In genomic region chr7:92841192-92841591, GRCh38 we compare ENCODE assay signal across 15 cellular contexts.
"Had no signal": no experiment of that assay in that cellular context is flagged by ENCODE, and none has a peak within 500 bp of the region (broad histone marks: within the 10 kb centered on the region; RNA-seq: fewer than 3 reads in every experiment).

No MANE protein-coding gene starts in this region.

- H2AFZ ChIP-seq: hepatocyte had no signal

- H3K4me2 ChIP-seq: hepatocyte had no signal

- H3K27ac ChIP-seq: ascending aorta, epithelial cell of prostate, gastroesophageal sphincter, hepatocyte, right atrium auricular region, tibial nerve had no signal

- H3K27me3 ChIP-seq: ascending aorta, gastroesophageal sphincter, hepatocyte, right atrium auricular region, tibial nerve had no signal

- ATAC-seq: activated CD4-positive, CD25-positive, alpha-beta regulatory T cell treated with anti-CD3 and anti-CD28 coated beads, Interleukin-2, amount 50 U/mL, for 24 hours; effector memory CD8-positive, alpha-beta T cell; gastroesophageal sphincter had no signal

- H3K9me3 ChIP-seq: ascending aorta, gastroesophageal sphincter, right atrium auricular region, tibial nerve had no signal

- H3K79me2 ChIP-seq: hepatocyte had no signal

- DNase-seq: activated gamma-delta T cell; activated naive CD8-positive, alpha-beta T cell treated with anti-CD3 and anti-CD28 coated beads, Interleukin-2, amount 10 ng/mL, durations not matched to agents 7 days and 5 days; activated T-cell treated with anti-CD3 and anti-CD28 coated beads, Interleukin-2, amount 50 U/mL, for 1 hour; effector memory CD8-positive, alpha-beta T cell; kidney glomerular epithelial cell; posterior cingulate gyrus; small intestine; T-helper 2 cell had no signal

- H3K4me1 ChIP-seq: ascending aorta, right atrium auricular region had no signal

- H3K4me3 ChIP-seq: ascending aorta, gastroesophageal sphincter, hepatocyte, right atrium auricular region, tibial nerve had no signal

- H3K36me3 ChIP-seq: ascending aorta, gastroesophageal sphincter, right atrium auricular region, tibial nerve had no signal
